ENCODE assay signal across 33 cellular contexts in genomic region chr15:25620466-25620865, GRCh38.
"Had no signal": no experiment of that assay in that cellular context is flagged by ENCODE, and none has a peak within 500 bp of the region (broad histone marks: within the 10 kb centered on the region; RNA-seq: fewer than 3 reads in every experiment).

No MANE protein-coding gene starts in this region.

- H3K27ac ChIP-seq: adrenal gland, ascending aorta, body of pancreas, brain microvascular endothelial cell, breast epithelium, cardiac muscle cell had no signal

- FAIRE-seq: astrocyte, bronchial epithelial cell, colon had no signal

- ATAC-seq: activated naive CD4-positive, alpha-beta T cell treated with anti-CD3 and anti-CD28 coated beads, Interleukin-2, amount 50 U/mL, for 72 hours; activated naive CD8-positive, alpha-beta T cell treated with anti-CD3 and anti-CD28 coated beads, Interleukin-2, amount 50 U/mL, for 24 hours; activated T-cell treated with anti-CD3 and anti-CD28 coated beads, Interleukin-2, amount 50 U/mL, for 4 hours; activated T-cell treated with anti-CD3 and anti-CD28 coated beads, Interleukin-2, amount 50 U/mL, for 72 hours; activated T-helper 17 cell treated with anti-CD3 and anti-CD28 coated beads, Interleukin-2, amount 50 U/mL, for 72 hours; body of pancreas had no signal

- H3K4me1 ChIP-seq: adrenal gland, ascending aorta, body of pancreas, breast epithelium had no signal

- H3K36me3 ChIP-seq: adrenal gland, ascending aorta, brain microvascular endothelial cell, breast epithelium, cardiac muscle cell had no signal

- H3K27me3 ChIP-seq: adrenal gland, ascending aorta, body of pancreas, brain microvascular endothelial cell, breast epithelium, cardiac muscle cell had no signal

- H3K9me3 ChIP-seq: adrenal gland, ascending aorta, breast epithelium had no signal

- H3K4me3 ChIP-seq: adrenal gland, ascending aorta, body of pancreas, breast epithelium, cardiac muscle cell had no signal

- DNase-seq: activated effector memory CD4-positive, alpha-beta T cell treated with anti-CD3 and anti-CD28 coated beads, Interleukin-2, amount 50 U/mL, for 16 hours; activated effector memory CD4-positive, alpha-beta T cell treated with Interleukin-2 at 50 U/mL for 16 hours; activated gamma-delta T cell; activated gamma-delta T cell treated with Interleukin-2 at 50 U/mL for 16 hours; activated naive CD4-positive, alpha-beta T cell; activated naive CD4-positive, alpha-beta T cell treated with anti-CD3 and anti-CD28 coated beads for 36 hours; activated naive CD4-positive, alpha-beta T cell treated with anti-CD3 and anti-CD28 coated beads, Interleukin-2, amount 10 ng/mL, durations not matched to agents 7 days and 5 days; activated naive CD4-positive, alpha-beta T cell treated with anti-CD3 and anti-CD28 coated beads, Interleukin-2, amount 50 U/mL, for 16 hours; activated naive CD4-positive, alpha-beta T cell treated with Interleukin-2 at 50 U/mL for 16 hours; activated naive CD8-positive, alpha-beta T cell treated with anti-CD3 and anti-CD28 coated beads for 36 hours; activated naive CD8-positive, alpha-beta T cell treated with anti-CD3 and anti-CD28 coated beads, Interleukin-2, amount 10 ng/mL, durations not matched to agents 7 days and 5 days; activated naive CD8-positive, alpha-beta T cell treated with anti-CD3 and anti-CD28 coated beads, Interleukin-2, amount 50 U/mL, for 24 hours; activated T-cell treated with anti-CD3 and anti-CD28 coated beads, Interleukin-2, amount 50 U/mL, for 4 hours; activated T-cell treated with anti-CD3 and anti-CD28 coated beads, Interleukin-2, amount 50 U/mL, for 48 hours; activated T-cell treated with anti-CD3 and anti-CD28 coated beads, Interleukin-2, amount 50 U/mL, for 72 hours; adrenal gland; amniotic stem cell; amygdala; anterior cingulate cortex; aorta; body of pancreas; brain microvascular endothelial cell; caudate nucleus; central memory CD4-positive, alpha-beta T cell; cerebellar nuclear complex had no signal
